ENCODE assay signal across 17 cellular contexts in the genomic region with DNA sequence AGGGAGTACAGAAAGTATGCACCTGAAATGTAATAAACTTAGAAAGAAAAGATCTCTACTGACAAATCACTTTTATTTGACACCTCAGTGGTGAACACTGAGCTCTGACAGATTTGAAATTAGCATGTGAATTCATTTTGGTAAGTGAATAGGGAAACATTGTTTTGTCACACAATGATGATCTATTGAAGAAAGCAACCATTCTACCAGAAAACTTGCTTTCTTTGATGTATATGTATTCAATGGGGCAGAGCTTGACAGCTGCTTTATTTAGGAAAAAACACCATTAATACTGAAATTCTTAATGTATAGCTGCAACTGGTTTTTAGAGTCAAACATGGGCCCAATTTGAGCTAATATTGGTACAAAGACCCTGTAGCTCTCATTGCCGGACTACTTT.
DNase-seq lines count a peak whose midpoint lies in the region; ATAC-seq and TF ChIP-seq lines count a peak whose summit lies in the region.
"Had no signal": no experiment of that assay in that cellular context is flagged by ENCODE, and none has a peak within 500 bp of the region (broad histone marks: within the 10 kb centered on the region; RNA-seq: fewer than 3 reads in every experiment).

No MANE protein-coding gene starts in this region.

- no peak overlapping the region for H4K8ac ChIP-seq in neuronal stem cell (ENCODE audit: low read depth, low read length)

- H3K79me2 ChIP-seq in neural progenitor cell (ENCODE audit: low read depth) = no peaks in the 10 kb centered on the region

- ATAC-seq in GM18873 (IDR thresholded peaks at IDR 0.05; ENCODE audit: low FRiP score, unreplicated experiment) = no peak
- ATAC-seq: A549; CD8-positive, alpha-beta T cell had no signal

- no peak overlapping the region for H2BK15ac ChIP-seq in neuronal stem cell (ENCODE audit: low read length)

- H4K91ac ChIP-seq in neuronal stem cell (ENCODE audit: low read depth, low read length, poor library complexity) = no peak overlapping the region

- H3K79me1 ChIP-seq in neuronal stem cell (ENCODE audit: low read depth, low read length) = no peaks in the 10 kb centered on the region

- no peak for DNase-seq in endodermal cell
- peak; percentile 4 for DNase-seq in neural progenitor cell (ENCODE audit: low spot score)
- DNase-seq in neuronal stem cell (ENCODE audit: low spot score) = peak; percentile 6
- DNase-seq in NOMO-1 (lab: John Stamatoyannopoulos, UW; ENCODE audit: unreplicated experiment in 2 of 2) = no peak
- DNase-seq: AML-193; Caco-2; Calu3; CD4-positive, alpha-beta T cell; CD8-positive, alpha-beta T cell; DMS79 treated with DMSO at 0.1 percent for 48 hours; GF-D8 had no signal

- H3K27me3 ChIP-seq in endodermal cell (ENCODE audit: control insufficient read depth, insufficient read depth, low read length, poor library complexity, severe bottlenecking) (no peaks in the 10 kb centered on the region), neural progenitor cell (no peaks in the 10 kb centered on the region), neuronal stem cell (ENCODE audit: control insufficient read depth in 3 of 3, insufficient read depth in 3 of 3, low read depth in 1 of 3, low read length in 3 of 3) (no peaks in the 10 kb centered on the region)
- H3K27me3 ChIP-seq: BLaER1 treated with 17β-estradiol and CSF1 and Interleukin-3, amounts not matched to agents 10 nM and 100 nM had no signal

- H3K4me2 ChIP-seq in neural progenitor cell = peak overlapping the region; percentile 18
- no peak overlapping the region for H3K4me2 ChIP-seq in neuronal stem cell (ENCODE audit: insufficient read depth, low read length, poor library complexity, severe bottlenecking)
- H3K4me2 ChIP-seq: A549; BLaER1 treated with 17β-estradiol and CSF1 and Interleukin-3, amounts not matched to agents 10 nM and 100 nM had no signal

- peak overlapping the region; percentile 61 for H3K27ac ChIP-seq in endodermal cell (ENCODE audit: low read depth, low read length)
- no peak overlapping the region for H3K27ac ChIP-seq in neural progenitor cell
- no peak overlapping the region for H3K27ac ChIP-seq in neuronal stem cell (replicated peaks; ENCODE audit: low read length)
- H3K27ac ChIP-seq: 22Rv1; A549; BLaER1 treated with 17β-estradiol and CSF1 and Interleukin-3, amounts not matched to agents 10 nM and 100 nM; C4-2B had no signal

- H3K4me3 Mint-ChIP-seq in endodermal cell = no peak overlapping the region
- H3K4me3 Mint-ChIP-seq in neural progenitor cell = no peak overlapping the region
- H3K4me3 Mint-ChIP-seq: B cell; CD4-positive, alpha-beta T cell; CD8-positive, alpha-beta T cell had no signal

- TF ChIP-seq CTCF in endodermal cell (conservative IDR thresholded peaks at IDR 0.05) (no peak), neural progenitor cell (IDR thresholded peaks at IDR 0.05) (no peak)

- H3K36me3 ChIP-seq in endodermal cell (ENCODE audit: control insufficient read depth, insufficient read depth, low read length) = no peaks in the 10 kb centered on the region
- H3K36me3 ChIP-seq in neural progenitor cell = no peaks in the 10 kb centered on the region
- no peaks in the 10 kb centered on the region for H3K36me3 ChIP-seq in neuronal stem cell (replicated peaks in 1 of 2; ENCODE audit: control insufficient read depth in 2 of 2, insufficient read depth in 2 of 2, low read length in 2 of 2)
- H3K36me3 ChIP-seq: BLaER1 treated with 17β-estradiol and CSF1 and Interleukin-3, amounts not matched to agents 10 nM and 100 nM had no signal

- H3K18ac ChIP-seq in neuronal stem cell (ENCODE audit: low read length) = no peak overlapping the region

- WGBS in endodermal cell (ENCODE audit: insufficient coverage in 1 of 2, insufficient read length in 1 of 2), 2 experiments = 93% methylated on average over 1 of the region's 1 CpG; no CpG with 5 or more reads in 1 of the 2 experiments
- WGBS in neuronal stem cell (ENCODE audit: extremely low coverage in 2 of 2, insufficient read length in 2 of 2, insufficient replicate concordance in 1 of 2), 2 donors = no CpG with 5 or more reads among the region's 1 CpG

- no peaks in the 10 kb centered on the region for H3K27me3 Mint-ChIP-seq in endodermal cell (ENCODE audit: insufficient read depth)
- H3K27me3 Mint-ChIP-seq in neural progenitor cell (ENCODE audit: insufficient read depth, low read depth) = no peaks in the 10 kb centered on the region
- H3K27me3 Mint-ChIP-seq: B cell; CD4-positive, alpha-beta T cell had no signal

- no peaks in the 10 kb centered on the region for H3K4me1 Mint-ChIP-seq in endodermal cell
- peaks cover 11% of the 10 kb centered on the region for H3K4me1 Mint-ChIP-seq in neural progenitor cell
- H3K4me1 Mint-ChIP-seq: B cell had no signal

- H3K27ac Mint-ChIP-seq in endodermal cell = no peak overlapping the region
- H3K27ac Mint-ChIP-seq in neural progenitor cell = no peak overlapping the region
- H3K27ac Mint-ChIP-seq: B cell; CD4-positive, alpha-beta T cell; CD8-positive, alpha-beta T cell had no signal

- no peak overlapping the region for H2AFZ ChIP-seq in neural progenitor cell (replicated peaks)
- H2AFZ ChIP-seq in neuronal stem cell (ENCODE audit: low read length) = no peak overlapping the region

- H2BK5ac ChIP-seq in neuronal stem cell (ENCODE audit: low read length) = no peak overlapping the region

- H3K36me3 Mint-ChIP-seq in endodermal cell (ENCODE audit: low read depth) (no peaks in the 10 kb centered on the region), neural progenitor cell (no peaks in the 10 kb centered on the region)
- H3K36me3 Mint-ChIP-seq: CD8-positive, alpha-beta T cell had no signal

- no peak overlapping the region for H3K4ac ChIP-seq in neuronal stem cell (ENCODE audit: low read length)

- no peaks in the 10 kb centered on the region for H3K4me1 ChIP-seq in endodermal cell (ENCODE audit: control insufficient read depth, insufficient read depth, low read length)
- peaks cover 7% of the 10 kb centered on the region for H3K4me1 ChIP-seq in neural progenitor cell
- no peaks in the 10 kb centered on the region for H3K4me1 ChIP-seq in neuronal stem cell (ENCODE audit: control insufficient read depth in 2 of 2, insufficient read depth in 1 of 2, low read depth in 1 of 2, low read length in 2 of 2)
- H3K4me1 ChIP-seq: BLaER1 treated with 17β-estradiol and CSF1 and Interleukin-3, amounts not matched to agents 10 nM and 100 nM; Caco-2 had no signal

- no peaks in the 10 kb centered on the region for H3F3A ChIP-seq in neural progenitor cell (ENCODE audit: low read depth)

- no peak overlapping the region for H3K14ac ChIP-seq in neuronal stem cell (ENCODE audit: low read length)

- H3K9me3 Mint-ChIP-seq in endodermal cell = no peaks in the 10 kb centered on the region
- H3K9me3 Mint-ChIP-seq in neural progenitor cell = no peaks in the 10 kb centered on the region

- no peak overlapping the region for H3K23ac ChIP-seq in neuronal stem cell (ENCODE audit: low read depth, low read length, poor library complexity)

- H4K20me1 ChIP-seq in neural progenitor cell (ENCODE audit: low read depth) = no peaks in the 10 kb centered on the region
- H4K20me1 ChIP-seq: BLaER1 treated with 17β-estradiol and CSF1 and Interleukin-3, amounts not matched to agents 10 nM and 100 nM had no signal

- H2BK120ac ChIP-seq in neuronal stem cell (ENCODE audit: low read depth, low read length) = no peak overlapping the region

- H3K9ac ChIP-seq in endodermal cell (ENCODE audit: extremely low read depth, low read length, poor library complexity, severe bottlenecking) (no peak overlapping the region), neural progenitor cell (no peak overlapping the region), neuronal stem cell (ENCODE audit: low read depth, low read length, poor library complexity) (no peak overlapping the region)
- H3K9ac ChIP-seq: BLaER1 treated with 17β-estradiol and CSF1 and Interleukin-3, amounts not matched to agents 10 nM and 100 nM had no signal

- H3K9me3 ChIP-seq in endodermal cell (ENCODE audit: control insufficient read depth, low read length) (no peaks in the 10 kb centered on the region), neural progenitor cell (ENCODE audit: low read depth) (no peaks in the 10 kb centered on the region), neuronal stem cell (replicated peaks in 1 of 2; ENCODE audit: control insufficient read depth in 2 of 2, insufficient read depth in 1 of 2, low read depth in 1 of 2, low read length in 2 of 2) (peaks cover 0 to 2% of the 10 kb centered on the region in 2 donors)
- H3K9me3 ChIP-seq: A549; BLaER1 treated with 17β-estradiol and CSF1 and Interleukin-3, amounts not matched to agents 10 nM and 100 nM; Caco-2 had no signal

- no peak overlapping the region for H2BK12ac ChIP-seq in neuronal stem cell (ENCODE audit: low read length)

- H2AK5ac ChIP-seq in neuronal stem cell (ENCODE audit: low read depth, low read length) = no peak overlapping the region

- H3K4me3 ChIP-seq in endodermal cell (ENCODE audit: low read length) (no peak overlapping the region), neural progenitor cell (no peak overlapping the region), neuronal stem cell (ENCODE audit: low read length in 2 of 2) (no peak overlapping the region)
- H3K4me3 ChIP-seq: A549; BLaER1 treated with 17β-estradiol and CSF1 and Interleukin-3, amounts not matched to agents 10 nM and 100 nM had no signal

Comparison
In these comparisons a context has a peak if more than half of its experiments do, and no peak if none do; other contexts are left out.
1. DNase-seq: peak in neural progenitor cell (single experiment) and neuronal stem cell (single experiment); none in endodermal cell (single experiment) and NOMO-1 (0 of 2).